In genomic region chr12:3228587-3228986, GRCh38 we compare ENCODE assay signal across 18 cellular contexts.
DNase-seq lines count a peak whose midpoint lies in the region; ATAC-seq lines count a peak whose summit lies in the region.
"Had no signal": no experiment of that assay in that cellular context is flagged by ENCODE, and none has a peak within 500 bp of the region (broad histone marks: within the 10 kb centered on the region; RNA-seq: fewer than 3 reads in every experiment).

No MANE protein-coding gene starts in this region.

- intact Hi-C loops in Right ventricle myocardium inferior (cut with DNase I): no loop called here
- intact Hi-C loops in Right ventricle myocardium superior (cut with DNase I): no loop called here

- no peak overlapping the region for H3K27ac Mint-ChIP-seq in activated naive CD8-positive, alpha-beta T cell treated with anti-CD3 and anti-CD28 coated beads for 36 hours
- H3K27ac Mint-ChIP-seq: B cell; CD4-positive, alpha-beta T cell had no signal

- H2AK5ac ChIP-seq in mesenchymal stem cell (ENCODE audit: low read length, severe bottlenecking): peak overlapping the region; percentile 8

- no peak overlapping the region for H2BK120ac ChIP-seq in mesenchymal stem cell (ENCODE audit: low read depth, low read length)

- H3K27ac ChIP-seq in SJCRH30: peak overlapping the region; percentile 100; the same call in 1 of the 2 replicates
- no peak overlapping the region for H3K27ac ChIP-seq in mesenchymal stem cell (ENCODE audit: low read length, poor library complexity, severe bottlenecking)
- H3K27ac ChIP-seq: Peyer's patch had no signal

- H3K4me3 ChIP-seq in SJCRH30 (no peak overlapping the region), mesenchymal stem cell (ENCODE audit: insufficient read depth in 1 of 2, low read depth in 1 of 2, low read length in 2 of 2) (no peak overlapping the region)
- H3K4me3 ChIP-seq: K562, Peyer's patch had no signal

- H3K9me3 ChIP-seq in SJCRH30 (replicated peaks): no peaks in the 10 kb centered on the region
- H3K9me3 ChIP-seq in mesenchymal stem cell (ENCODE audit: control insufficient read depth, low read length): peaks cover 5% of the 10 kb centered on the region
- H3K9me3 ChIP-seq: Peyer's patch had no signal

- no peak overlapping the region for H3K4me3 Mint-ChIP-seq in activated naive CD8-positive, alpha-beta T cell treated with anti-CD3 and anti-CD28 coated beads for 36 hours
- H3K4me3 Mint-ChIP-seq: B cell; CD4-positive, alpha-beta T cell had no signal

- H3K18ac ChIP-seq in mesenchymal stem cell (ENCODE audit: low read depth in 1 of 2, low read length in 2 of 2): no peak overlapping the region

- no peak overlapping the region for H2BK15ac ChIP-seq in mesenchymal stem cell (ENCODE audit: low read depth, poor library complexity, severe bottlenecking)

- no peaks in the 10 kb centered on the region for H3K36me3 Mint-ChIP-seq in activated naive CD8-positive, alpha-beta T cell treated with anti-CD3 and anti-CD28 coated beads for 36 hours

- WGBS in mesenchymal stem cell: 92% methylated on average over 5 of the region's 5 CpGs

- H3K14ac ChIP-seq in mesenchymal stem cell (ENCODE audit: low read length in 2 of 2): peak overlapping the region in 1 of 2 experiments; percentile 19

- peaks cover 11% of the 10 kb centered on the region for H3K4me1 Mint-ChIP-seq in activated naive CD8-positive, alpha-beta T cell treated with anti-CD3 and anti-CD28 coated beads for 36 hours

- H4K91ac ChIP-seq in mesenchymal stem cell (ENCODE audit: low read length): no peak overlapping the region

- no peak overlapping the region for H2BK12ac ChIP-seq in mesenchymal stem cell (ENCODE audit: low read length in 2 of 2)

- no peak overlapping the region for H4K8ac ChIP-seq in mesenchymal stem cell (ENCODE audit: low read length)

- peaks cover 77% of the 10 kb centered on the region for H3K4me1 ChIP-seq in SJCRH30
- H3K4me1 ChIP-seq in mesenchymal stem cell (ENCODE audit: control insufficient read depth, insufficient read depth, low read depth, low read length): peaks cover 56% of the 10 kb centered on the region
- H3K4me1 ChIP-seq: Peyer's patch had no signal

- peaks cover 26% of the 10 kb centered on the region for H3K36me3 ChIP-seq in SJCRH30
- H3K36me3 ChIP-seq in mesenchymal stem cell (ENCODE audit: control insufficient read depth in 1 of 2, insufficient read depth in 2 of 2, low read depth in 1 of 2, low read length in 2 of 2): peaks cover 0 to 12% of the 10 kb centered on the region in 2 experiments
- H3K36me3 ChIP-seq: Peyer's patch had no signal

- no peak overlapping the region for H3K23ac ChIP-seq in mesenchymal stem cell (ENCODE audit: low read length in 2 of 2)

- H3K9ac ChIP-seq in mesenchymal stem cell (ENCODE audit: low read length): no peak overlapping the region

- H2BK5ac ChIP-seq in mesenchymal stem cell (ENCODE audit: low read depth, low read length, poor library complexity, severe bottlenecking): no peak overlapping the region

- H3K79me1 ChIP-seq in mesenchymal stem cell (replicated peaks; ENCODE audit: low read length, poor library complexity, severe bottlenecking): peaks cover 22% of the 10 kb centered on the region

- ATAC-seq in Right ventricle myocardium inferior: no peak
- no peak for ATAC-seq in Right ventricle myocardium superior (ENCODE audit: poor library complexity)
- ATAC-seq in GM18520 (IDR thresholded peaks at IDR 0.05; ENCODE audit: unreplicated experiment): no peak
- ATAC-seq: K562, SK-N-SH treated with all-trans-retinoic acid at 6 μM for 48 hours had no signal

- no peak overlapping the region for H2AFZ ChIP-seq in mesenchymal stem cell (ENCODE audit: low read depth, low read length)

- peak; percentile 22 for DNase-seq in Right ventricle myocardium inferior (ENCODE audit: missing footprints)
- no peak for DNase-seq in Right ventricle myocardium superior
- DNase-seq in NCI-H1694 (lab: John Stamatoyannopoulos, UW): peak; percentile 43
- DNase-seq in SJCRH30: peak in 1 of 2 experiments; percentile 31
- no peak for DNase-seq in mesenchymal stem cell
- no peak for DNase-seq in activated naive CD8-positive, alpha-beta T cell treated with anti-CD3 and anti-CD28 coated beads for 36 hours
- DNase-seq in SW480 (ENCODE audit: low spot score): no peak
- DNase-seq: 8988T; CD4-positive, alpha-beta T cell; NCI-H187 treated with DMSO at 0.1 percent for 48 hours; NCI-H526 treated with DMSO at 0.1 percent for 48 hours; Peyer's patch; SHP77 treated with DMSO at 0.1 percent for 48 hours; T-helper 1 cell had no signal

- peaks cover 2% of the 10 kb centered on the region for H3K9me3 Mint-ChIP-seq in activated naive CD8-positive, alpha-beta T cell treated with anti-CD3 and anti-CD28 coated beads for 36 hours
- H3K9me3 Mint-ChIP-seq: CD4-positive, alpha-beta T cell had no signal

- H3K27me3 Mint-ChIP-seq in activated naive CD8-positive, alpha-beta T cell treated with anti-CD3 and anti-CD28 coated beads for 36 hours: no peaks in the 10 kb centered on the region
- H3K27me3 Mint-ChIP-seq: CD4-positive, alpha-beta T cell had no signal

- no peak overlapping the region for H3K4ac ChIP-seq in mesenchymal stem cell (ENCODE audit: low read depth in 1 of 2, low read length in 2 of 2)

- H3K27me3 ChIP-seq in SJCRH30: no peaks in the 10 kb centered on the region
- peaks cover 0 to 11% of the 10 kb centered on the region in 2 experiments for H3K27me3 ChIP-seq in mesenchymal stem cell (ENCODE audit: control insufficient read depth in 1 of 2, insufficient read depth in 1 of 2, low read length in 2 of 2)
- H3K27me3 ChIP-seq: Peyer's patch had no signal

- no peak overlapping the region for H3K4me2 ChIP-seq in mesenchymal stem cell (ENCODE audit: low read length, poor library complexity, severe bottlenecking)

Comparison
In these comparisons a context has a peak if more than half of its experiments do, and no peak if none do; other contexts are left out.
1. DNase-seq: peak in Right ventricle myocardium inferior (single experiment) and NCI-H1694 (single experiment); none in Right ventricle myocardium superior (single experiment), mesenchymal stem cell (single experiment), activated naive CD8-positive, alpha-beta T cell treated with anti-CD3 and anti-CD28 coated beads for 36 hours (single experiment) and SW480 (single experiment).